ENCODE assay signal across 1 cellular context in the genomic region with DNA sequence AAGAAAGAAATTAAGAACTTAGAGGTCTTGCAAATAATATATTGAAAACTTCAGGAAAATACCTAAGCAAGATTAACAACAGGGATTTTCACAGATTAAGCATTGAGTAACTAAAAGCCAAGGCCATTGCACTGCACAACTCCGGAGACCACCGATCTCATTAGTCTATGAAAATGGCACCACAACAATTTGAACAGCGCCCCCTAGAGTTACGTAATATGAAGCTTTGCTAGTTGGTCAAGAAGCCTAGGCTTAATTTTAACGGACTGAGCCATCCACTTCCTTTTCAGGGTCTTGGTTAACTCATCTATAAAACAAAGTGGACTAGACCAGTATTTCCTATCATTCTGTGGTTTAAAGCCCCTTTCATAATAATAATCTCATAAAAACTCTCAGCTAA.
TF ChIP-seq lines count a peak whose summit lies in the region.

No MANE protein-coding gene starts in this region.

TF ChIP-seq in K562, 482 proteins besides CTCF, POLR2A, EP300 and RAD21 (continued from another document):
- TF ChIP-seq FOXM1 (IDR thresholded peaks at IDR 0.05; ENCODE audit: low read depth) (0 out of 2 replicates have a peak, but pooled peaks have one; percentile 32), FOXM1 (CRISPR knock-in tag; IDR thresholded peaks at IDR 0.05; ENCODE audit: low read depth) (no peak), HLTF (IDR thresholded peaks at IDR 0.05) (no peak), CEBPB (tag; IDR thresholded peaks at IDR 0.05) (peak; percentile 86), POLR2AphosphoS2 (IDR thresholded peaks at IDR 0.05; ENCODE audit: low read length) (no peak), ZBTB33 (CRISPR knock-in tag; IDR thresholded peaks at IDR 0.05) (peak; percentile 35; the same call in 1 of the 2 replicates), CEBPG (CRISPR knock-in tag; IDR thresholded peaks at IDR 0.05) (peak; percentile 46), CEBPG (tag; conservative IDR thresholded peaks at IDR 0.05 in 1 of 2, IDR thresholded peaks at IDR 0.05 in 1 of 2) (peak; percentile 74 to 75), SPI1 (IDR thresholded peaks at IDR 0.05; ENCODE audit: borderline replicate concordance, low read depth, low read length) (0 out of 2 replicates have a peak, but pooled peaks have one; percentile 31), CBX3 (IDR thresholded peaks at IDR 0.05; ENCODE audit: borderline replicate concordance in 1 of 2, low read length in 2 of 2) (0 out of 3 replicates have a peak, but pooled peaks of 1 of the 2 experiments have one; percentile 55), PRDM10 (IDR thresholded peaks at IDR 0.05; ENCODE audit: partially characterized antibody) (peak; percentile 27), ADNP (tag; IDR thresholded peaks at IDR 0.05) (0 out of 2 replicates have a peak, but pooled peaks have one; percentile 31), EHMT2 (IDR thresholded peaks at IDR 0.05) (peak; percentile 43; the same call in 1 of the 2 replicates), CTCFL (IDR thresholded peaks at IDR 0.05; ENCODE audit: borderline replicate concordance, insufficient read depth, low read depth, low read length, poor library complexity, severe bottlenecking) (peak; percentile 25)
- TF ChIP-seq, protein P1, sequence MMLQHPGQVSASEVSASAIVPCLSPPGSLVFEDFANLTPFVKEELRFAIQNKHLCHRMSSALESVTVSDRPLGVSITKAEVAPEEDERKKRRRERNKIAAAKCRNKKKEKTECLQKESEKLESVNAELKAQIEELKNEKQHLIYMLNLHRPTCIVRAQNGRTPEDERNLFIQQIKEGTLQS (IDR thresholded peaks at IDR 0.05) = peak; percentile 27; the same call in 1 of the 2 replicates
- TF ChIP-seq, protein P1 (CRISPR knock-in tag; conservative IDR thresholded peaks at IDR 0.05) = no peak
- TF ChIP-seq, protein P2, sequence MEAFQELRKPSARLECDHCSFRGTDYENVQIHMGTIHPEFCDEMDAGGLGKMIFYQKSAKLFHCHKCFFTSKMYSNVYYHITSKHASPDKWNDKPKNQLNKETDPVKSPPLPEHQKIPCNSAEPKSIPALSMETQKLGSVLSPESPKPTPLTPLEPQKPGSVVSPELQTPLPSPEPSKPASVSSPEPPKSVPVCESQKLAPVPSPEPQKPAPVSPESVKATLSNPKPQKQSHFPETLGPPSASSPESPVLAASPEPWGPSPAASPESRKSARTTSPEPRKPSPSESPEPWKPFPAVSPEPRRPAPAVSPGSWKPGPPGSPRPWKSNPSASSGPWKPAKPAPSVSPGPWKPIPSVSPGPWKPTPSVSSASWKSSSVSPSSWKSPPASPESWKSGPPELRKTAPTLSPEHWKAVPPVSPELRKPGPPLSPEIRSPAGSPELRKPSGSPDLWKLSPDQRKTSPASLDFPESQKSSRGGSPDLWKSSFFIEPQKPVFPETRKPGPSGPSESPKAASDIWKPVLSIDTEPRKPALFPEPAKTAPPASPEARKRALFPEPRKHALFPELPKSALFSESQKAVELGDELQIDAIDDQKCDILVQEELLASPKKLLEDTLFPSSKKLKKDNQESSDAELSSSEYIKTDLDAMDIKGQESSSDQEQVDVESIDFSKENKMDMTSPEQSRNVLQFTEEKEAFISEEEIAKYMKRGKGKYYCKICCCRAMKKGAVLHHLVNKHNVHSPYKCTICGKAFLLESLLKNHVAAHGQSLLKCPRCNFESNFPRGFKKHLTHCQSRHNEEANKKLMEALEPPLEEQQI (IDR thresholded peaks at IDR 0.05) = peak; percentile 63; the same call in 1 of the 2 replicates
